In the genomic region with DNA sequence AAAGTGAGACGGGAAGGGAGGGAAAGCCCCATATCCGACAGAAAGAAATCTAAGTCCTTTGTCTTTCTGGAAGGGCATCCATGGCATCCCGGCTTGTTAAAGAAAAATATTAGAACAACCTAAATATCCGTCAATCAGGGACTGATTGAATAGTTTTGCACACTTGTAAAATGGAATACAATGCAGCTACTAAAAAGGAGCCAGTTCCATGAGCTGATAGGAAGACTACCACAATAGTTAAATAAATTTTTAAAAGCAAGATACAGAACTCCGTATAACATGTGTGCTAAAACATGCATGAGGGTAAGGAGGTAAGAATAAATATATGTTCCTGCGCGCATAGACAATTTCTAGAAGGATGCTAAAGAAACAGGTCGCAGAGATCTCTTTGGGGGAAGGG, we compare ENCODE assay signal across 8 cellular contexts. TPM values are rescaled to one million over a fixed set of nuclear protein-coding genes. Genes with fewer than 3 reads are reported as not detected.
DNase-seq lines count a peak whose midpoint lies in the region; ATAC-seq and TF ChIP-seq lines count a peak whose summit lies in the region.

No MANE protein-coding gene starts in this region.

- DNase-seq in right atrium auricular region (ENCODE audit: low spot score), result no peak
- DNase-seq in Right ventricle myocardium superior, result no peak
- no peak for DNase-seq in activated naive CD8-positive, alpha-beta T cell treated with anti-CD3 and anti-CD28 coated beads, Interleukin-2, amount 10 ng/mL, durations not matched to agents 7 days and 5 days
- DNase-seq in NCI-H446 (lab: John Stamatoyannopoulos, UW), result no peak
- DNase-seq in NOMO-1 treated with dmso at 0.1 percent for 144 hours (lab: John Stamatoyannopoulos, UW; ENCODE audit: unreplicated experiment), result no peak
- no peak for DNase-seq in NCI-H1092 treated with DMSO at 0.1 percent for 48 hours (lab: John Stamatoyannopoulos, UW)

- POLR2A ChIA-PET in activated naive CD8-positive, alpha-beta T cell treated with anti-CD3 and anti-CD28 coated beads, Interleukin-2, amount 10 ng/mL, durations not matched to agents 7 days and 5 days (lab: Charles Lee), result interaction anchor here (1.2 to 1.9 kb wide), 6 partner anchors 9 to 85 kb away, joined by 4 to 13 read pairs (median 7); no protein-coding TSS in a partner anchor

- ATAC-seq in Right ventricle myocardium superior (ENCODE audit: poor library complexity), result no peak
- ATAC-seq in activated naive CD8-positive, alpha-beta T cell treated with anti-CD3 and anti-CD28 coated beads, Interleukin-2, amount 10 ng/mL, durations not matched to agents 7 days and 5 days (ENCODE audit: low read depth), result no peak
- no peak for ATAC-seq in GM21447 (IDR thresholded peaks at IDR 0.05; ENCODE audit: unreplicated experiment)

- TF ChIP-seq CTCF in right atrium auricular region (IDR thresholded peaks at IDR 0.05), result no peak

- H3K27ac ChIP-seq in right atrium auricular region, result peak overlapping the region in 1 of 2 donors; percentile 84

- H3K4me1 ChIP-seq in right atrium auricular region, result peaks cover 0 to 5% of the 10 kb centered on the region in 2 donors
- H3K4me1 ChIP-seq in mucosa of stomach (ENCODE audit: control insufficient read depth, insufficient read depth, low read length), result peaks cover 8% of the 10 kb centered on the region

- no peaks in the 10 kb centered on the region for H3K9me3 ChIP-seq in right atrium auricular region
- H3K9me3 ChIP-seq in mucosa of stomach (ENCODE audit: control insufficient read depth, low read length), result no peaks in the 10 kb centered on the region

- H3K9me3 Mint-ChIP-seq in activated naive CD8-positive, alpha-beta T cell treated with anti-CD3 and anti-CD28 coated beads, Interleukin-2, amount 10 ng/mL, durations not matched to agents 7 days and 5 days, result no peaks in the 10 kb centered on the region

- H3K4me3 ChIP-seq in right atrium auricular region (peak overlapping the region; percentile 40 to 49), mucosa of stomach (ENCODE audit: low read length) (peak overlapping the region; percentile 56)

- peaks cover 14% of the 10 kb centered on the region for H3K4me1 Mint-ChIP-seq in activated naive CD8-positive, alpha-beta T cell treated with anti-CD3 and anti-CD28 coated beads, Interleukin-2, amount 10 ng/mL, durations not matched to agents 7 days and 5 days

- H3K27ac Mint-ChIP-seq in activated naive CD8-positive, alpha-beta T cell treated with anti-CD3 and anti-CD28 coated beads, Interleukin-2, amount 10 ng/mL, durations not matched to agents 7 days and 5 days, result peak overlapping the region; percentile 95

- H3K4me3 Mint-ChIP-seq in activated naive CD8-positive, alpha-beta T cell treated with anti-CD3 and anti-CD28 coated beads, Interleukin-2, amount 10 ng/mL, durations not matched to agents 7 days and 5 days, result peak overlapping the region; percentile 92

- H3K36me3 ChIP-seq in right atrium auricular region (no peaks in the 10 kb centered on the region), mucosa of stomach (ENCODE audit: control insufficient read depth, insufficient read depth, low read length) (no peaks in the 10 kb centered on the region)

- no peaks in the 10 kb centered on the region for H3K27me3 Mint-ChIP-seq in activated naive CD8-positive, alpha-beta T cell treated with anti-CD3 and anti-CD28 coated beads, Interleukin-2, amount 10 ng/mL, durations not matched to agents 7 days and 5 days

- no peak overlapping the region for H3K9ac ChIP-seq in mucosa of stomach (ENCODE audit: low read length)

- intact Hi-C loops in Right ventricle myocardium superior (cut with DNase I), result no loop called here

- H3K36me3 Mint-ChIP-seq in activated naive CD8-positive, alpha-beta T cell treated with anti-CD3 and anti-CD28 coated beads, Interleukin-2, amount 10 ng/mL, durations not matched to agents 7 days and 5 days, result no peaks in the 10 kb centered on the region

- no peaks in the 10 kb centered on the region for H3K27me3 ChIP-seq in right atrium auricular region
- H3K27me3 ChIP-seq in mucosa of stomach (ENCODE audit: control insufficient read depth, insufficient read depth, low read length), result no peaks in the 10 kb centered on the region

RNA-seq across cellular contexts. Expression of a gene that starts 12.8 kb away (rescaled TPM):
- total RNA-seq in right atrium auricular region (10 to 100 TPM; 12.4 to 16.8 TPM), Right ventricle myocardium superior (22.7 TPM)
- 10 to 100 TPM; 38.2 to 40.5 TPM for total RNA-seq in activated naive CD8-positive, alpha-beta T cell treated with anti-CD3 and anti-CD28 coated beads, Interleukin-2, amount 10 ng/mL, durations not matched to agents 7 days and 5 days

RNA-seq across cellular contexts. Expression of a gene that starts 56.7 kb away (rescaled TPM):
- 10 to 100 TPM; 59.7 to 74.6 TPM for total RNA-seq in right atrium auricular region
- 104 TPM for total RNA-seq in Right ventricle myocardium superior
- 10 to 100 TPM; 29.0 to 33.9 TPM for total RNA-seq in activated naive CD8-positive, alpha-beta T cell treated with anti-CD3 and anti-CD28 coated beads, Interleukin-2, amount 10 ng/mL, durations not matched to agents 7 days and 5 days
